8 cellular contexts compared by ENCODE assay signal in genomic region chr7:26375604-26376207, GRCh38.
A peak's percentile ranks its signal among the peaks of the same experiment; 100 is the strongest.
DNase-seq lines count a peak whose midpoint lies in the region; ATAC-seq and TF ChIP-seq lines count a peak whose summit lies in the region.

No MANE protein-coding gene starts in this region.

- H3K4me1 Mint-ChIP-seq in activated T-cell treated with anti-CD3 and anti-CD28 coated beads, Interleukin-2, amount 50 U/mL, for 24 hours (ENCODE audit: low read depth): peaks cover 7% of the 10 kb centered on the region
- peaks cover 4% of the 10 kb centered on the region for H3K4me1 Mint-ChIP-seq in activated B cell treated with CpG ODN at 0.5 μM for 24 hours

- CTCF ChIA-PET in activated B cell treated with CpG ODN at 0.5 μM for 24 hours (lab: Charles Lee): interaction anchor here (0.8 to 3.7 kb wide), 12 partner anchors 11 to 820 kb away, joined by 3 to 18 read pairs (median 4); no protein-coding TSS in a partner anchor

- H3K27me3 Mint-ChIP-seq in activated T-cell treated with anti-CD3 and anti-CD28 coated beads, Interleukin-2, amount 50 U/mL, for 24 hours: peaks cover 54% of the 10 kb centered on the region
- H3K27me3 Mint-ChIP-seq in activated B cell treated with CpG ODN at 0.5 μM for 24 hours: peaks cover 2% of the 10 kb centered on the region

- TF ChIP-seq CTCF in activated B cell treated with CpG ODN at 0.5 μM for 24 hours (IDR thresholded peaks at IDR 0.05): no peak

- H3K9me3 Mint-ChIP-seq in activated T-cell treated with anti-CD3 and anti-CD28 coated beads, Interleukin-2, amount 50 U/mL, for 24 hours: no peaks in the 10 kb centered on the region
- H3K9me3 Mint-ChIP-seq in activated B cell treated with CpG ODN at 0.5 μM for 24 hours: no peaks in the 10 kb centered on the region

- peaks cover 19% of the 10 kb centered on the region for H3K36me3 Mint-ChIP-seq in activated T-cell treated with anti-CD3 and anti-CD28 coated beads, Interleukin-2, amount 50 U/mL, for 24 hours (ENCODE audit: low read depth)
- H3K36me3 Mint-ChIP-seq in activated B cell treated with CpG ODN at 0.5 μM for 24 hours (ENCODE audit: low read depth): peaks cover 23% of the 10 kb centered on the region

- POLR2A ChIA-PET in activated B cell treated with CpG ODN at 0.5 μM for 24 hours (lab: Charles Lee): interaction anchor here (0.5 to 2.9 kb wide), 3 partner anchors 11 to 181 kb away, joined by 3 to 13 read pairs (median 4); no protein-coding TSS in a partner anchor

- peak overlapping the region; percentile 63 for H3K4me3 Mint-ChIP-seq in activated T-cell treated with anti-CD3 and anti-CD28 coated beads, Interleukin-2, amount 50 U/mL, for 24 hours
- peak overlapping the region; percentile 79 for H3K4me3 Mint-ChIP-seq in activated B cell treated with CpG ODN at 0.5 μM for 24 hours

- DNase-seq in activated T-cell treated with anti-CD3 and anti-CD28 coated beads, Interleukin-2, amount 50 U/mL, for 24 hours: no peak
- no peak for DNase-seq in activated T-cell treated with anti-CD3 and anti-CD28 coated beads, Interleukin-2, amount 50 U/mL, for 48 hours
- DNase-seq in activated B cell treated with CpG ODN at 0.5 μM for 24 hours (no peak), medulla oblongata (ENCODE audit: extremely low spot score) (peak; percentile 43), ecto neural progenitor cell (ENCODE audit: low spot score) (no peak), SIG-M5 treated with dmso at 0.1 percent for 504 hours (lab: John Stamatoyannopoulos, UW; ENCODE audit: unreplicated experiment) (no peak)

- intact Hi-C loops in activated B cell treated with CpG ODN at 0.5 μM for 24 hours (cut with micrococcal nuclease): loop anchor here (2.0 to 5.0 kb wide), 3 partner anchors 482 to 785 kb away; partner anchors contain the start of gene HOXA1

- ATAC-seq in HG03196 (IDR thresholded peaks at IDR 0.05; ENCODE audit: unreplicated experiment) (peak; percentile 28), activated B cell treated with CpG ODN at 0.5 μM for 24 hours (ENCODE audit: low read depth) (peak; percentile 29), HG02884 (IDR thresholded peaks at IDR 0.05; ENCODE audit: unreplicated experiment) (no peak)

- no peak overlapping the region for H3K27ac Mint-ChIP-seq in activated T-cell treated with anti-CD3 and anti-CD28 coated beads, Interleukin-2, amount 50 U/mL, for 24 hours
- no peak overlapping the region for H3K27ac Mint-ChIP-seq in activated B cell treated with CpG ODN at 0.5 μM for 24 hours
